Comparison of ENCODE assay signal across 26 cellular contexts in genomic region chr5:128091579-128091978, GRCh38.
"Had no signal": no experiment of that assay in that cellular context is flagged by ENCODE, and none has a peak within 500 bp of the region (broad histone marks: within the 10 kb centered on the region; RNA-seq: fewer than 3 reads in every experiment).

No MANE protein-coding gene starts in this region.

- ATAC-seq: effector memory CD8-positive, alpha-beta T cell; esophagus mucosa; gastroesophageal sphincter; heart left ventricle; left cardiac atrium; left lung; left ventricle myocardium superior; lower lobe of right lung had no signal

- H3K27me3 ChIP-seq: esophagus squamous epithelium, gastroesophageal sphincter, heart left ventricle, hepatocyte, left lung had no signal

- DNase-seq: dermis blood vessel endothelial cell; effector CD8-positive, alpha-beta T cell; effector memory CD8-positive, alpha-beta T cell; endodermal cell; erythroblast; esophagus squamous epithelium; foreskin fibroblast; foreskin melanocyte; heart left ventricle; hypothalamus; left cardiac atrium; left lung; left ventricle myocardium superior; lower lobe of right lung; mesenchymal stem cell; mucosa of descending colon; naive B cell had no signal

- H3K4me3 ChIP-seq: coronary artery, esophagus squamous epithelium, gastroesophageal sphincter, heart left ventricle, hepatocyte, left lung, lower lobe of right lung, mucosa of descending colon had no signal

- FAIRE-seq: colon, endometrium, islet of Langerhans, keratinocyte had no signal

- H3K36me3 ChIP-seq: esophagus squamous epithelium, gastroesophageal sphincter, heart left ventricle, left lung, lower lobe of right lung had no signal

- H3K27ac ChIP-seq: coronary artery, epithelial cell of prostate, esophagus squamous epithelium, gastroesophageal sphincter, heart left ventricle, hepatocyte, left lung, lower lobe of right lung had no signal
